Comparison of ENCODE assay signal across 8 cellular contexts in the genomic region with DNA sequence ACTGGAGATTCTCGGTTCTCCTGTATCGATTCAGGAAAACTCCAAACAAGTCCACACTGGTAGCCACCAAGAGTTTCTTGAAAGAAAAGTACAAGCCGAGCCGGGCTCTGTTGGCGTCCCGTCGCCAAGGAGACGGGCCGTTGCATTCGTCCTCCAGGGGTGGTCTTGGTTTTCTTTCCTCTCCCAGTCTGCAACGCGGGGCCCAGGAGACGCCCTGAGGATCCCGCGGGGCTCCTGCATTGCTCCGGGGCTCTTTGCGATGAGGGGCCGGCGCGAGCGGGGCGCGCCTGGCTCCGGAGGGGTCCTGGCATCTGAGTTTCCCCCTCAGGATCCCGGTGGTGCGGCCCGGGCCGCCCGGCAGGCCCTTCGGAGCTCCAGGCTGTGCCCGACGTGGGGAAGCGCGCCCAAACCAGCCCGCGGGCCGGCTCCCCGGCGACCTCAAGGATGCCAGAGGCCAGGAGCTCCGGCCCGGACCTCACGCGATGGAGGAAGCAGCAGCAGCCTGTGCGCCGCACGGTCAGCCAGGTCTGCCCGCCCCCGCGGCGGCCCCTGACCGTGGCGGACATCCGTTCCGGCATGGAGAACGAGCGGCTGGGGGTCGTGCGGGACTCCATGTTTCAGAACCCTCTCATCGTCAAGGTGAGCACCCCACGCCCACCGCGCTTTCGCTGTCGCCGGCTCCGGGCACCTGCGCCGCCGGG. TPM values are rescaled to one million over a fixed set of nuclear protein-coding genes. Genes with fewer than 3 reads are reported as not detected.
A peak's percentile ranks its signal among the peaks of the same experiment; 100 is the strongest.
DNase-seq lines count a peak whose midpoint lies in the region; ATAC-seq and TF ChIP-seq lines count a peak whose summit lies in the region.

A gene (plus strand): TSS at position 384 of the 701 bp plus-strand sequence. CDS start 61 bp downstream, at position 445.

- peaks cover 8% of the 10 kb centered on the region for H3F3A ChIP-seq in SK-N-SH (replicated peaks; ENCODE audit: insufficient read depth)

- no peaks in the 10 kb centered on the region for H3K27me3 ChIP-seq in SK-N-SH (ENCODE audit: insufficient read depth)
- peaks cover 17% of the 10 kb centered on the region for H3K27me3 ChIP-seq in brain microvascular endothelial cell (replicated peaks)
- H3K27me3 ChIP-seq in iPS-20b (ENCODE audit: insufficient read depth, low read length), result peaks cover 63% of the 10 kb centered on the region

- POLR2A ChIA-PET in SK-N-SH (lab: Yijun Ruan, JAX), result interaction anchor here (0.6 kb wide), 1 partner anchor 92 kb away, joined by 3 read pairs; no protein-coding TSS in a partner anchor

- no peak for ATAC-seq in GM18511 (IDR thresholded peaks at IDR 0.05; ENCODE audit: unreplicated experiment)
- no peak for ATAC-seq in HG02623 (IDR thresholded peaks at IDR 0.05; ENCODE audit: unreplicated experiment)

- DNase-seq in AG20443 (ENCODE audit: low spot score), result peak; percentile 86
- DNase-seq in HFF-Myc (ENCODE audit: extremely low read depth, low read depth), result no peak
- DNase-seq in SK-N-SH, result peak; percentile 88
- peak; percentile 29 for DNase-seq in brain microvascular endothelial cell

- H3K27ac ChIP-seq in SK-N-SH (ENCODE audit: low read depth in 2 of 2, low read length in 1 of 2) (peak within 1 kb of the TSS in 1 of 2 experiments; percentile 54; a peak in 3 of 4 replicates), brain microvascular endothelial cell (peak within 1 kb of the TSS; percentile 66), iPS-20b (ENCODE audit: low read length) (no peak within 1 kb of the TSS), skin epidermis (peak within 1 kb of the TSS in 2 of 21 experiments; percentile 28 to 54)

- peaks cover 20% of the 10 kb centered on the region for H3K79me2 ChIP-seq in SK-N-SH (ENCODE audit: insufficient read depth)

- no peaks in the 10 kb centered on the region for H4K20me1 ChIP-seq in SK-N-SH (ENCODE audit: insufficient read depth)

- H3K36me3 ChIP-seq in SK-N-SH (replicated peaks in 1 of 2; ENCODE audit: control insufficient read depth in 1 of 2, insufficient read depth in 2 of 2, low read length in 1 of 2) (no peaks in the 10 kb centered on the region), brain microvascular endothelial cell (replicated peaks) (no peaks in the 10 kb centered on the region), iPS-20b (ENCODE audit: insufficient read depth, low read depth, low read length) (no peaks in the 10 kb centered on the region)

- H3K9me3 ChIP-seq in SK-N-SH (no peaks in the 10 kb centered on the region), iPS-20b (ENCODE audit: insufficient read depth, low read depth, low read length) (no peaks in the 10 kb centered on the region)

- H3K9ac ChIP-seq in SK-N-SH, result peak within 1 kb of the TSS; percentile 89
- peak within 1 kb of the TSS; percentile 56; the same call in 1 of the 2 replicates for H3K9ac ChIP-seq in iPS-20b (ENCODE audit: low read depth, low read length)

- H3K4me1 ChIP-seq in SK-N-SH (ENCODE audit: control insufficient read depth in 1 of 2, insufficient read depth in 2 of 2, low read depth in 1 of 2, low read length in 1 of 2), result peaks cover 0 to 27% of the 10 kb centered on the region in 2 experiments; a peak in 2 of 4 replicates
- H3K4me1 ChIP-seq in iPS-20b (ENCODE audit: insufficient read depth, low read length), result peaks cover 9% of the 10 kb centered on the region

- peak in 1 of 2 experiments; percentile 52; a peak in 1 of 4 replicates for TF ChIP-seq EP300 in SK-N-SH (IDR thresholded peaks at IDR 0.05; ENCODE audit: borderline replicate concordance in 1 of 2, low read depth in 1 of 2, low read length in 1 of 2)

- no peaks in the 10 kb centered on the region for H3K9me2 ChIP-seq in SK-N-SH

- no peak for TF ChIP-seq RAD21 in SK-N-SH (IDR thresholded peaks at IDR 0.05; ENCODE audit: low read length)

- 4% methylated on average over 8 of the region's 69 CpGs for WGBS in SK-N-SH (ENCODE audit: low lambda C conversion rate)

- H2AFZ ChIP-seq in SK-N-SH (ENCODE audit: low read depth), result peak within 1 kb of the TSS; percentile 100

- H3K4me2 ChIP-seq in SK-N-SH, result peak within 1 kb of the TSS; percentile 88

- CTCF ChIA-PET in SK-N-SH (lab: Yijun Ruan, JAX), result interaction anchor here (0.9 to 9.5 kb wide), 5 partner anchors 98 to 396 kb away, joined by 3 to 72 read pairs (median 3); a partner anchor contains a TSS

- TF ChIP-seq CTCF in HFF-Myc (IDR thresholded peaks at IDR 0.05; ENCODE audit: low read depth, low read length, missing control alignments) (no peak), SK-N-SH (IDR thresholded peaks at IDR 0.05) (no peak), brain microvascular endothelial cell (IDR thresholded peaks at IDR 0.05; ENCODE audit: low read depth, low read length, missing control alignments) (no peak)

- peak within 1 kb of the TSS; percentile 36 for H3K4me3 ChIP-seq in HFF-Myc (replicated peaks; ENCODE audit: low read depth, low read length)
- H3K4me3 ChIP-seq in SK-N-SH (ENCODE audit: low read depth in 2 of 2, low read length in 1 of 2), result peak within 1 kb of the TSS; percentile 67 to 76
- H3K4me3 ChIP-seq in brain microvascular endothelial cell (ENCODE audit: low read depth, low read length), result peak within 1 kb of the TSS; percentile 58
- peak within 1 kb of the TSS; percentile 39 for H3K4me3 ChIP-seq in iPS-20b (ENCODE audit: low read length)
- H3K4me3 ChIP-seq in skin epidermis, result peak within 1 kb of the TSS; percentile 7 to 43 (median 33)

- in situ Hi-C loops in brain microvascular endothelial cell (cut with HindIII; ENCODE audit: low pct_ligation_motif_present, low sequenced_read_pairs), result no loop called here

TF ChIP-seq in SK-N-SH, 30 proteins besides CTCF, POLR2A, EP300 and RAD21:
- no peak for TF ChIP-seq TEAD4 (IDR thresholded peaks at IDR 0.05; ENCODE audit: borderline replicate concordance, insufficient read depth)
- TF ChIP-seq JUND (IDR thresholded peaks at IDR 0.05), result peak; percentile 27; the same call in 1 of the 2 replicates
- TF ChIP-seq, protein P1, sequence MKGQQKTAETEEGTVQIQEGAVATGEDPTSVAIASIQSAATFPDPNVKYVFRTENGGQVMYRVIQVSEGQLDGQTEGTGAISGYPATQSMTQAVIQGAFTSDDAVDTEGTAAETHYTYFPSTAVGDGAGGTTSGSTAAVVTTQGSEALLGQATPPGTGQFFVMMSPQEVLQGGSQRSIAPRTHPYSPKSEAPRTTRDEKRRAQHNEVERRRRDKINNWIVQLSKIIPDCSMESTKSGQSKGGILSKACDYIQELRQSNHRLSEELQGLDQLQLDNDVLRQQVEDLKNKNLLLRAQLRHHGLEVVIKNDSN (IDR thresholded peaks at IDR 0.05; ENCODE audit: borderline replicate concordance, low read depth), result no peak
- TF ChIP-seq, protein P2, sequence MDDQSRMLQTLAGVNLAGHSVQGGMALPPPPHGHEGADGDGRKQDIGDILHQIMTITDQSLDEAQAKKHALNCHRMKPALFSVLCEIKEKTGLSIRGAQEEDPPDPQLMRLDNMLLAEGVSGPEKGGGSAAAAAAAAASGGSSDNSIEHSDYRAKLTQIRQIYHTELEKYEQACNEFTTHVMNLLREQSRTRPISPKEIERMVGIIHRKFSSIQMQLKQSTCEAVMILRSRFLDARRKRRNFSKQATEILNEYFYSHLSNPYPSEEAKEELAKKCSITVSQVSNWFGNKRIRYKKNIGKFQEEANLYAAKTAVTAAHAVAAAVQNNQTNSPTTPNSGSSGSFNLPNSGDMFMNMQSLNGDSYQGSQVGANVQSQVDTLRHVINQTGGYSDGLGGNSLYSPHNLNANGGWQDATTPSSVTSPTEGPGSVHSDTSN (IDR thresholded peaks at IDR 0.05), result no peak
- no peak for TF ChIP-seq NRF1 (IDR thresholded peaks at IDR 0.05; ENCODE audit: low read depth, low read length)
- TF ChIP-seq FOXJ3 (CRISPR knock-in tag; IDR thresholded peaks at IDR 0.05), result no peak
- no peak for TF ChIP-seq GATA2 (CRISPR knock-in tag; IDR thresholded peaks at IDR 0.05)
- TF ChIP-seq, protein P3, sequence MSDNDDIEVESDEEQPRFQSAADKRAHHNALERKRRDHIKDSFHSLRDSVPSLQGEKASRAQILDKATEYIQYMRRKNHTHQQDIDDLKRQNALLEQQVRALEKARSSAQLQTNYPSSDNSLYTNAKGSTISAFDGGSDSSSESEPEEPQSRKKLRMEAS (IDR thresholded peaks at IDR 0.05; ENCODE audit: low read depth), result no peak
- TF ChIP-seq FOXM1 (IDR thresholded peaks at IDR 0.05; ENCODE audit: low read depth), result peak; percentile 45; the same call in 1 of the 2 replicates
- no peak for TF ChIP-seq RXRA (IDR thresholded peaks at IDR 0.05; ENCODE audit: borderline replicate concordance, low read depth)
- TF ChIP-seq, protein P4, sequence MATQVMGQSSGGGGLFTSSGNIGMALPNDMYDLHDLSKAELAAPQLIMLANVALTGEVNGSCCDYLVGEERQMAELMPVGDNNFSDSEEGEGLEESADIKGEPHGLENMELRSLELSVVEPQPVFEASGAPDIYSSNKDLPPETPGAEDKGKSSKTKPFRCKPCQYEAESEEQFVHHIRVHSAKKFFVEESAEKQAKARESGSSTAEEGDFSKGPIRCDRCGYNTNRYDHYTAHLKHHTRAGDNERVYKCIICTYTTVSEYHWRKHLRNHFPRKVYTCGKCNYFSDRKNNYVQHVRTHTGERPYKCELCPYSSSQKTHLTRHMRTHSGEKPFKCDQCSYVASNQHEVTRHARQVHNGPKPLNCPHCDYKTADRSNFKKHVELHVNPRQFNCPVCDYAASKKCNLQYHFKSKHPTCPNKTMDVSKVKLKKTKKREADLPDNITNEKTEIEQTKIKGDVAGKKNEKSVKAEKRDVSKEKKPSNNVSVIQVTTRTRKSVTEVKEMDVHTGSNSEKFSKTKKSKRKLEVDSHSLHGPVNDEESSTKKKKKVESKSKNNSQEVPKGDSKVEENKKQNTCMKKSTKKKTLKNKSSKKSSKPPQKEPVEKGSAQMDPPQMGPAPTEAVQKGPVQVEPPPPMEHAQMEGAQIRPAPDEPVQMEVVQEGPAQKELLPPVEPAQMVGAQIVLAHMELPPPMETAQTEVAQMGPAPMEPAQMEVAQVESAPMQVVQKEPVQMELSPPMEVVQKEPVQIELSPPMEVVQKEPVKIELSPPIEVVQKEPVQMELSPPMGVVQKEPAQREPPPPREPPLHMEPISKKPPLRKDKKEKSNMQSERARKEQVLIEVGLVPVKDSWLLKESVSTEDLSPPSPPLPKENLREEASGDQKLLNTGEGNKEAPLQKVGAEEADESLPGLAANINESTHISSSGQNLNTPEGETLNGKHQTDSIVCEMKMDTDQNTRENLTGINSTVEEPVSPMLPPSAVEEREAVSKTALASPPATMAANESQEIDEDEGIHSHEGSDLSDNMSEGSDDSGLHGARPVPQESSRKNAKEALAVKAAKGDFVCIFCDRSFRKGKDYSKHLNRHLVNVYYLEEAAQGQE (IDR thresholded peaks at IDR 0.05; ENCODE audit: low read depth, low read length), result no peak
TF ChIP-seq in SK-N-SH: peak in this region for 2.

RNA-seq across cellular contexts. Expression of the gene that starts here (rescaled TPM):
- 0.67 and 1.1 TPM in 2 replicates for polyA plus RNA-seq in SK-N-SH (2012; rRNA removed)
- polyA plus RNA-seq in SK-N-SH (2012; cell fraction: cytosol; rRNA removed), result 0.31 and 0.35 TPM in 2 replicates
- 1.8 and 3.0 TPM in 2 replicates for polyA plus RNA-seq in SK-N-SH (2012; cell fraction: nucleus; rRNA removed)
